Comparison of ENCODE assay signal across 1 cellular context in the genomic region with DNA sequence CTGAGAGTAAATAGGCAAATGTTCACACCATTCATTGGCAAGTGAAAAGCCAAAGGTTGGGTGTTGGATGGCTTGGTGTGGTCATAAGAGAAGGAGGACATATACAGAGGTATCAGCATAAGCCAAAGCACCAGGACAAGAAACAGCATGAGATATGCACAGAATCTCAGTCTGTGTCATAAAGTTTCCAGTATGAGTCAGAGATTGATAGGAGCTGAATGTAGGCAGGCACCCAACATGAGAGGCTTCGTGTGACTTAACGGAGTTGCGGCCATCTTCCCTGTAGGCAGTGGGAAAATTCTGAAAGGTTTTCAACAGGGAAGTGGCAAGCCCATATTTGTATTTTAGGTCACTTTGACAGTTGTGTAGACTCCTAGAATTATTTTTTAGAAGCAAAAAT.
TF ChIP-seq lines count a peak whose summit lies in the region.

No MANE protein-coding gene starts in this region.

TF ChIP-seq in GM12878, 131 proteins besides CTCF, POLR2A, EP300 and RAD21 (continued from another document and continues in another):
- TF ChIP-seq, protein P1, sequence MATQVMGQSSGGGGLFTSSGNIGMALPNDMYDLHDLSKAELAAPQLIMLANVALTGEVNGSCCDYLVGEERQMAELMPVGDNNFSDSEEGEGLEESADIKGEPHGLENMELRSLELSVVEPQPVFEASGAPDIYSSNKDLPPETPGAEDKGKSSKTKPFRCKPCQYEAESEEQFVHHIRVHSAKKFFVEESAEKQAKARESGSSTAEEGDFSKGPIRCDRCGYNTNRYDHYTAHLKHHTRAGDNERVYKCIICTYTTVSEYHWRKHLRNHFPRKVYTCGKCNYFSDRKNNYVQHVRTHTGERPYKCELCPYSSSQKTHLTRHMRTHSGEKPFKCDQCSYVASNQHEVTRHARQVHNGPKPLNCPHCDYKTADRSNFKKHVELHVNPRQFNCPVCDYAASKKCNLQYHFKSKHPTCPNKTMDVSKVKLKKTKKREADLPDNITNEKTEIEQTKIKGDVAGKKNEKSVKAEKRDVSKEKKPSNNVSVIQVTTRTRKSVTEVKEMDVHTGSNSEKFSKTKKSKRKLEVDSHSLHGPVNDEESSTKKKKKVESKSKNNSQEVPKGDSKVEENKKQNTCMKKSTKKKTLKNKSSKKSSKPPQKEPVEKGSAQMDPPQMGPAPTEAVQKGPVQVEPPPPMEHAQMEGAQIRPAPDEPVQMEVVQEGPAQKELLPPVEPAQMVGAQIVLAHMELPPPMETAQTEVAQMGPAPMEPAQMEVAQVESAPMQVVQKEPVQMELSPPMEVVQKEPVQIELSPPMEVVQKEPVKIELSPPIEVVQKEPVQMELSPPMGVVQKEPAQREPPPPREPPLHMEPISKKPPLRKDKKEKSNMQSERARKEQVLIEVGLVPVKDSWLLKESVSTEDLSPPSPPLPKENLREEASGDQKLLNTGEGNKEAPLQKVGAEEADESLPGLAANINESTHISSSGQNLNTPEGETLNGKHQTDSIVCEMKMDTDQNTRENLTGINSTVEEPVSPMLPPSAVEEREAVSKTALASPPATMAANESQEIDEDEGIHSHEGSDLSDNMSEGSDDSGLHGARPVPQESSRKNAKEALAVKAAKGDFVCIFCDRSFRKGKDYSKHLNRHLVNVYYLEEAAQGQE (IDR thresholded peaks at IDR 0.05; ENCODE audit: low read depth, low read length) = no peak
- TF ChIP-seq WRNIP1 (IDR thresholded peaks at IDR 0.05; ENCODE audit: borderline replicate concordance, low read depth, low read length) = no peak
- TF ChIP-seq, protein P2, sequence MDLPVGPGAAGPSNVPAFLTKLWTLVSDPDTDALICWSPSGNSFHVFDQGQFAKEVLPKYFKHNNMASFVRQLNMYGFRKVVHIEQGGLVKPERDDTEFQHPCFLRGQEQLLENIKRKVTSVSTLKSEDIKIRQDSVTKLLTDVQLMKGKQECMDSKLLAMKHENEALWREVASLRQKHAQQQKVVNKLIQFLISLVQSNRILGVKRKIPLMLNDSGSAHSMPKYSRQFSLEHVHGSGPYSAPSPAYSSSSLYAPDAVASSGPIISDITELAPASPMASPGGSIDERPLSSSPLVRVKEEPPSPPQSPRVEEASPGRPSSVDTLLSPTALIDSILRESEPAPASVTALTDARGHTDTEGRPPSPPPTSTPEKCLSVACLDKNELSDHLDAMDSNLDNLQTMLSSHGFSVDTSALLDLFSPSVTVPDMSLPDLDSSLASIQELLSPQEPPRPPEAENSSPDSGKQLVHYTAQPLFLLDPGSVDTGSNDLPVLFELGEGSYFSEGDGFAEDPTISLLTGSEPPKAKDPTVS (IDR thresholded peaks at IDR 0.05; ENCODE audit: low read depth, low read length) = no peak
- TF ChIP-seq GATAD2B (conservative IDR thresholded peaks at IDR 0.05; ENCODE audit: low read depth) = no peak
- TF ChIP-seq, protein P3, sequence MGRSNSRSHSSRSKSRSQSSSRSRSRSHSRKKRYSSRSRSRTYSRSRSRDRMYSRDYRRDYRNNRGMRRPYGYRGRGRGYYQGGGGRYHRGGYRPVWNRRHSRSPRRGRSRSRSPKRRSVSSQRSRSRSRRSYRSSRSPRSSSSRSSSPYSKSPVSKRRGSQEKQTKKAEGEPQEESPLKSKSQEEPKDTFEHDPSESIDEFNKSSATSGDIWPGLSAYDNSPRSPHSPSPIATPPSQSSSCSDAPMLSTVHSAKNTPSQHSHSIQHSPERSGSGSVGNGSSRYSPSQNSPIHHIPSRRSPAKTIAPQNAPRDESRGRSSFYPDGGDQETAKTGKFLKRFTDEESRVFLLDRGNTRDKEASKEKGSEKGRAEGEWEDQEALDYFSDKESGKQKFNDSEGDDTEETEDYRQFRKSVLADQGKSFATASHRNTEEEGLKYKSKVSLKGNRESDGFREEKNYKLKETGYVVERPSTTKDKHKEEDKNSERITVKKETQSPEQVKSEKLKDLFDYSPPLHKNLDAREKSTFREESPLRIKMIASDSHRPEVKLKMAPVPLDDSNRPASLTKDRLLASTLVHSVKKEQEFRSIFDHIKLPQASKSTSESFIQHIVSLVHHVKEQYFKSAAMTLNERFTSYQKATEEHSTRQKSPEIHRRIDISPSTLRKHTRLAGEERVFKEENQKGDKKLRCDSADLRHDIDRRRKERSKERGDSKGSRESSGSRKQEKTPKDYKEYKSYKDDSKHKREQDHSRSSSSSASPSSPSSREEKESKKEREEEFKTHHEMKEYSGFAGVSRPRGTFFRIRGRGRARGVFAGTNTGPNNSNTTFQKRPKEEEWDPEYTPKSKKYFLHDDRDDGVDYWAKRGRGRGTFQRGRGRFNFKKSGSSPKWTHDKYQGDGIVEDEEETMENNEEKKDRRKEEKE (IDR thresholded peaks at IDR 0.05) = no peak
- TF ChIP-seq TARDBP (IDR thresholded peaks at IDR 0.05; ENCODE audit: borderline replicate concordance) = no peak
- TF ChIP-seq BRCA1 (IDR thresholded peaks at IDR 0.05; ENCODE audit: low read depth, low read length) = no peak
- no peak for TF ChIP-seq SREBF2 (IDR thresholded peaks at IDR 0.05; ENCODE audit: low read length)
- TF ChIP-seq FOXM1 (IDR thresholded peaks at IDR 0.05; ENCODE audit: low read depth, low read length) = peak; percentile 31; the same call in 1 of the 2 replicates
- TF ChIP-seq, protein P4, sequence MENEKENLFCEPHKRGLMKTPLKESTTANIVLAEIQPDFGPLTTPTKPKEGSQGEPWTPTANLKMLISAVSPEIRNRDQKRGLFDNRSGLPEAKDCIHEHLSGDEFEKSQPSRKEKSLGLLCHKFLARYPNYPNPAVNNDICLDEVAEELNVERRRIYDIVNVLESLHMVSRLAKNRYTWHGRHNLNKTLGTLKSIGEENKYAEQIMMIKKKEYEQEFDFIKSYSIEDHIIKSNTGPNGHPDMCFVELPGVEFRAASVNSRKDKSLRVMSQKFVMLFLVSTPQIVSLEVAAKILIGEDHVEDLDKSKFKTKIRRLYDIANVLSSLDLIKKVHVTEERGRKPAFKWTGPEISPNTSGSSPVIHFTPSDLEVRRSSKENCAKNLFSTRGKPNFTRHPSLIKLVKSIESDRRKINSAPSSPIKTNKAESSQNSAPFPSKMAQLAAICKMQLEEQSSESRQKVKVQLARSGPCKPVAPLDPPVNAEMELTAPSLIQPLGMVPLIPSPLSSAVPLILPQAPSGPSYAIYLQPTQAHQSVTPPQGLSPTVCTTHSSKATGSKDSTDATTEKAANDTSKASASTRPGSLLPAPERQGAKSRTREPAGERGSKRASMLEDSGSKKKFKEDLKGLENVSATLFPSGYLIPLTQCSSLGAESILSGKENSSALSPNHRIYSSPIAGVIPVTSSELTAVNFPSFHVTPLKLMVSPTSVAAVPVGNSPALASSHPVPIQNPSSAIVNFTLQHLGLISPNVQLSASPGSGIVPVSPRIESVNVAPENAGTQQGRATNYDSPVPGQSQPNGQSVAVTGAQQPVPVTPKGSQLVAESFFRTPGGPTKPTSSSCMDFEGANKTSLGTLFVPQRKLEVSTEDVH (IDR thresholded peaks at IDR 0.05; ENCODE audit: low read depth, partially characterized antibody) = no peak
- 0 out of 3 replicates have a peak, but pooled peaks have one; percentile 19 for TF ChIP-seq POU2F2 (IDR thresholded peaks at IDR 0.05; ENCODE audit: borderline replicate concordance, low read depth, low read length)
- TF ChIP-seq, protein P5, sequence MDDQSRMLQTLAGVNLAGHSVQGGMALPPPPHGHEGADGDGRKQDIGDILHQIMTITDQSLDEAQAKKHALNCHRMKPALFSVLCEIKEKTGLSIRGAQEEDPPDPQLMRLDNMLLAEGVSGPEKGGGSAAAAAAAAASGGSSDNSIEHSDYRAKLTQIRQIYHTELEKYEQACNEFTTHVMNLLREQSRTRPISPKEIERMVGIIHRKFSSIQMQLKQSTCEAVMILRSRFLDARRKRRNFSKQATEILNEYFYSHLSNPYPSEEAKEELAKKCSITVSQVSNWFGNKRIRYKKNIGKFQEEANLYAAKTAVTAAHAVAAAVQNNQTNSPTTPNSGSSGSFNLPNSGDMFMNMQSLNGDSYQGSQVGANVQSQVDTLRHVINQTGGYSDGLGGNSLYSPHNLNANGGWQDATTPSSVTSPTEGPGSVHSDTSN (IDR thresholded peaks at IDR 0.05; ENCODE audit: insufficient replicate concordance, low read depth, low read length) = no peak
- TF ChIP-seq IRF4 (IDR thresholded peaks at IDR 0.05; ENCODE audit: low read depth, low read length) = peak; percentile 90
- TF ChIP-seq SIX5 (IDR thresholded peaks at IDR 0.05; ENCODE audit: low read depth, low read length, severe bottlenecking) = no peak
- TF ChIP-seq TBL1XR1 (IDR thresholded peaks at IDR 0.05; ENCODE audit: low read depth, low read length) = no peak
- TF ChIP-seq ZNF274 (IDR thresholded peaks at IDR 0.05; ENCODE audit: insufficient read depth, insufficient read length) = no peak
- TF ChIP-seq JUNB (IDR thresholded peaks at IDR 0.05) = peak; percentile 95
- no peak for TF ChIP-seq KAT2A (conservative IDR thresholded peaks at IDR 0.05; ENCODE audit: control insufficient read depth, low read depth, low read length)
- no peak for TF ChIP-seq ZZZ3 (IDR thresholded peaks at IDR 0.05; ENCODE audit: control insufficient read depth, insufficient read length, low read depth)
- TF ChIP-seq SMAD5 (IDR thresholded peaks at IDR 0.05; ENCODE audit: low read depth) = no peak
- TF ChIP-seq NFIC (IDR thresholded peaks at IDR 0.05; ENCODE audit: low read depth, low read length) = peak; percentile 63; the same call in 1 of the 2 replicates
- no peak for TF ChIP-seq ETV6 (conservative IDR thresholded peaks at IDR 0.05 in 1 of 2, IDR thresholded peaks at IDR 0.05 in 1 of 2; ENCODE audit: borderline replicate concordance in 1 of 2, low read depth in 1 of 2)
- no peak for TF ChIP-seq LARP7 (IDR thresholded peaks at IDR 0.05)
- no peak for TF ChIP-seq BCL11A (IDR thresholded peaks at IDR 0.05; ENCODE audit: low read depth, low read length)
- peak; percentile 51 for TF ChIP-seq EED (IDR thresholded peaks at IDR 0.05; ENCODE audit: low read depth)
- TF ChIP-seq CREB1 (IDR thresholded peaks at IDR 0.05; ENCODE audit: low read depth) = peak; percentile 31; the same call in 1 of the 2 replicates
- TF ChIP-seq SUPT20H (IDR thresholded peaks at IDR 0.05; ENCODE audit: borderline replicate concordance, control insufficient read depth, low read depth, low read length) = no peak
- no peak for TF ChIP-seq PML (IDR thresholded peaks at IDR 0.05; ENCODE audit: low read length)
- no peak for TF ChIP-seq HDAC6 (IDR thresholded peaks at IDR 0.05; ENCODE audit: unreplicated experiment)
- 0 out of 2 replicates have a peak, but pooled peaks have one; percentile 43 for TF ChIP-seq TCF7 (IDR thresholded peaks at IDR 0.05; ENCODE audit: borderline replicate concordance)
- peak; percentile 50; the same call in 1 of the 2 replicates for TF ChIP-seq RUNX3 (IDR thresholded peaks at IDR 0.05; ENCODE audit: low read length)
- no peak for TF ChIP-seq CHD2 (IDR thresholded peaks at IDR 0.05; ENCODE audit: borderline replicate concordance, low read depth, low read length)
- no peak for TF ChIP-seq NFXL1 (IDR thresholded peaks at IDR 0.05; ENCODE audit: borderline replicate concordance)
- no peak for TF ChIP-seq BACH1 (IDR thresholded peaks at IDR 0.05; ENCODE audit: borderline replicate concordance)
- no peak for TF ChIP-seq PAX5 (IDR thresholded peaks at IDR 0.05; ENCODE audit: borderline replicate concordance, low read depth, low read length)
- TF ChIP-seq, protein P6, sequence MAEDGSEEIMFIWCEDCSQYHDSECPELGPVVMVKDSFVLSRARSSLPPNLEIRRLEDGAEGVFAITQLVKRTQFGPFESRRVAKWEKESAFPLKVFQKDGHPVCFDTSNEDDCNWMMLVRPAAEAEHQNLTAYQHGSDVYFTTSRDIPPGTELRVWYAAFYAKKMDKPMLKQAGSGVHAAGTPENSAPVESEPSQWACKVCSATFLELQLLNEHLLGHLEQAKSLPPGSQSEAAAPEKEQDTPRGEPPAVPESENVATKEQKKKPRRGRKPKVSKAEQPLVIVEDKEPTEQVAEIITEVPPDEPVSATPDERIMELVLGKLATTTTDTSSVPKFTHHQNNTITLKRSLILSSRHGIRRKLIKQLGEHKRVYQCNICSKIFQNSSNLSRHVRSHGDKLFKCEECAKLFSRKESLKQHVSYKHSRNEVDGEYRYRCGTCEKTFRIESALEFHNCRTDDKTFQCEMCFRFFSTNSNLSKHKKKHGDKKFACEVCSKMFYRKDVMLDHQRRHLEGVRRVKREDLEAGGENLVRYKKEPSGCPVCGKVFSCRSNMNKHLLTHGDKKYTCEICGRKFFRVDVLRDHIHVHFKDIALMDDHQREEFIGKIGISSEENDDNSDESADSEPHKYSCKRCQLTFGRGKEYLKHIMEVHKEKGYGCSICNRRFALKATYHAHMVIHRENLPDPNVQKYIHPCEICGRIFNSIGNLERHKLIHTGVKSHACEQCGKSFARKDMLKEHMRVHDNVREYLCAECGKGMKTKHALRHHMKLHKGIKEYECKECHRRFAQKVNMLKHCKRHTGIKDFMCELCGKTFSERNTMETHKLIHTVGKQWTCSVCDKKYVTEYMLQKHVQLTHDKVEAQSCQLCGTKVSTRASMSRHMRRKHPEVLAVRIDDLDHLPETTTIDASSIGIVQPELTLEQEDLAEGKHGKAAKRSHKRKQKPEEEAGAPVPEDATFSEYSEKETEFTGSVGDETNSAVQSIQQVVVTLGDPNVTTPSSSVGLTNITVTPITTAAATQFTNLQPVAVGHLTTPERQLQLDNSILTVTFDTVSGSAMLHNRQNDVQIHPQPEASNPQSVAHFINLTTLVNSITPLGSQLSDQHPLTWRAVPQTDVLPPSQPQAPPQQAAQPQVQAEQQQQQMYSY (CRISPR knock-in tag; IDR thresholded peaks at IDR 0.05) = no peak
- no peak for TF ChIP-seq ZNF217 (IDR thresholded peaks at IDR 0.05)
- no peak for TF ChIP-seq EGR1 (IDR thresholded peaks at IDR 0.05; ENCODE audit: borderline replicate concordance in 1 of 2, low read depth in 2 of 2, low read length in 2 of 2)
- no peak for TF ChIP-seq SP1 (IDR thresholded peaks at IDR 0.05; ENCODE audit: low read depth, low read length)
- TF ChIP-seq, protein P7, sequence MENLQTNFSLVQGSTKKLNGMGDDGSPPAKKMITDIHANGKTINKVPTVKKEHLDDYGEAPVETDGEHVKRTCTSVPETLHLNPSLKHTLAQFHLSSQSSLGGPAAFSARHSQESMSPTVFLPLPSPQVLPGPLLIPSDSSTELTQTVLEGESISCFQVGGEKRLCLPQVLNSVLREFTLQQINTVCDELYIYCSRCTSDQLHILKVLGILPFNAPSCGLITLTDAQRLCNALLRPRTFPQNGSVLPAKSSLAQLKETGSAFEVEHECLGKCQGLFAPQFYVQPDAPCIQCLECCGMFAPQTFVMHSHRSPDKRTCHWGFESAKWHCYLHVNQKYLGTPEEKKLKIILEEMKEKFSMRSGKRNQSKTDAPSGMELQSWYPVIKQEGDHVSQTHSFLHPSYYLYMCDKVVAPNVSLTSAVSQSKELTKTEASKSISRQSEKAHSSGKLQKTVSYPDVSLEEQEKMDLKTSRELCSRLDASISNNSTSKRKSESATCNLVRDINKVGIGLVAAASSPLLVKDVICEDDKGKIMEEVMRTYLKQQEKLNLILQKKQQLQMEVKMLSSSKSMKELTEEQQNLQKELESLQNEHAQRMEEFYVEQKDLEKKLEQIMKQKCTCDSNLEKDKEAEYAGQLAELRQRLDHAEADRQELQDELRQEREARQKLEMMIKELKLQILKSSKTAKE (IDR thresholded peaks at IDR 0.05; ENCODE audit: low read depth, poor library complexity, severe bottlenecking) = no peak
- TF ChIP-seq BMI1 (IDR thresholded peaks at IDR 0.05; ENCODE audit: borderline replicate concordance) = no peak
- TF ChIP-seq, protein P8, sequence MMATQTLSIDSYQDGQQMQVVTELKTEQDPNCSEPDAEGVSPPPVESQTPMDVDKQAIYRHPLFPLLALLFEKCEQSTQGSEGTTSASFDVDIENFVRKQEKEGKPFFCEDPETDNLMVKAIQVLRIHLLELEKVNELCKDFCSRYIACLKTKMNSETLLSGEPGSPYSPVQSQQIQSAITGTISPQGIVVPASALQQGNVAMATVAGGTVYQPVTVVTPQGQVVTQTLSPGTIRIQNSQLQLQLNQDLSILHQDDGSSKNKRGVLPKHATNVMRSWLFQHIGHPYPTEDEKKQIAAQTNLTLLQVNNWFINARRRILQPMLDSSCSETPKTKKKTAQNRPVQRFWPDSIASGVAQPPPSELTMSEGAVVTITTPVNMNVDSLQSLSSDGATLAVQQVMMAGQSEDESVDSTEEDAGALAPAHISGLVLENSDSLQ (IDR thresholded peaks at IDR 0.05) = no peak
- no peak for TF ChIP-seq RELA (IDR thresholded peaks at IDR 0.05; ENCODE audit: borderline replicate concordance, partially characterized antibody)
